ENCODE assay signal across 2 cellular contexts in the genomic region with DNA sequence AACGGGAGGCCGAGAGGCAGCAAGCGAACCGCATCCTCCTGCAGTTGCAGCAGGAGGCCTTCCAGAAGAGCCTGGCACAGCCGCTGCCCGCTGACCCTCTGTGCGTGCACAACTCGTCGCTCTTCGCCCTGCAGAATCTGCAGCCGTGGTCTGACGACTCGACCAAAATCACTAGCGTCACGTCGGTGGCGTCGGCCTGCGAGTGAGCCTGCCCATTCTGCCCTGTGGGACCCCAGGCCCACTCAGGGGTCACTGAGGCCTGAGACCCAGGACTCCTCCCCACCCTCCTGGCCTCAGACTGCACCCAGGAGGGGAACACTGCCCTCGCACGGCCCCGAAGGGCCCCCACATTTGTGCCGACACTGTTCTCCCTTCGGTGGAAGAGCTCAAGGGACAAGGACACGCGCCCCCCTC.
TF ChIP-seq lines count a peak whose summit lies in the region.

No MANE protein-coding gene starts in this region.

TF ChIP-seq in H1, 55 proteins besides CTCF, POLR2A, EP300 and RAD21 (continued from another document):
- TF ChIP-seq SUZ12 (IDR thresholded peaks at IDR 0.05; ENCODE audit: low read length) (peak; percentile 95), CBX8 (IDR thresholded peaks at IDR 0.05; ENCODE audit: borderline replicate concordance, low read depth, low read length) (0 out of 2 replicates have a peak, but pooled peaks have one; percentile 11)
TF ChIP-seq in H1: peak in this region for 3.

TF ChIP-seq in GM12891, 5 proteins besides CTCF, POLR2A, EP300 and RAD21 (continued from another document):
- TF ChIP-seq POU2F2 (IDR thresholded peaks at IDR 0.05; ENCODE audit: low read depth, low read length) (no peak), SPI1 (IDR thresholded peaks at IDR 0.05; ENCODE audit: low read depth, low read length) (no peak)
TF ChIP-seq in GM12891: peak in this region for 0.
